In genomic region chr6:6518627-6519026, GRCh38 we compare ENCODE assay signal across 10 cellular contexts.
"Had no signal": no experiment of that assay in that cellular context is flagged by ENCODE, and none has a peak within 500 bp of the region (broad histone marks: within the 10 kb centered on the region; RNA-seq: fewer than 3 reads in every experiment).

No MANE protein-coding gene starts in this region.

- H3K36me3 ChIP-seq: HAP-1 had no signal

- H3K4me3 Mint-ChIP-seq: GM23338, HFFc6 had no signal

- ATAC-seq: GM23338, HCT116, HepG2, K562 had no signal

- H3K27ac Mint-ChIP-seq: GM23338, HFFc6 had no signal

- H3K9me3 ChIP-seq: HAP-1 had no signal

- H3K4me1 ChIP-seq: HAP-1 had no signal

- H3K27ac ChIP-seq: HL-60 had no signal

- H3K4me3 ChIP-seq: GM23338, HAP-1, K562 had no signal

- DNase-seq: H7, HFFc6, KG1 had no signal

- H3K4me1 Mint-ChIP-seq: IgD-negative memory B cell had no signal
